Comparison of ENCODE assay signal across 34 cellular contexts in the genomic region with DNA sequence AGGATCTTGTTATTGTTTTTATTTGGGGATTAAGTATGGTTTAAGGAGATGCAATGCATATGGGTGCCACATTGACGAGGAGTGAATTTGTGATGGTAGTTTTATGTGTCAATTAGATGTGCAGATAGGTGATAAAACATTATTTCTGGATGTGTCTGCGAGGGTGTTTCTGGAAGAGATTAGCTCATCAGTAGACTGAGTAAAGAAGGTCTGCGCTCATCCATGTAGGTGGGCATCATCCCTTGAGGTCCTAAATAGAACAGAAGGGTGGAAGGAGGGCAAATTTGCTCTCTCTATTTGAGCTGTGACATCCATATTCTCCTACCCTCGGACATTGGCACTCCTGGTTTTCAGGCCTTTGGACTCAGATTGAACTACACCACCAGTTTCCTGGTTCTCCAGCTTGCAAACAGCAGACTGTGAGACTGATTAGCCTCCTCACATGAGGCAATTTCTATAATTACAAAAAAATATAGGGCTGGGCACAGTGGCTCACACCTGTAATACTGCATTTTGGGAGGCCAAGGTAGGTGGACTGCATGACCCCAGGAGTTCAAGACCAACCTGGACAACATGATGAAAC.
"Had no signal": no experiment of that assay in that cellular context is flagged by ENCODE, and none has a peak within 500 bp of the region (broad histone marks: within the 10 kb centered on the region; RNA-seq: fewer than 3 reads in every experiment).

No MANE protein-coding gene starts in this region.

- H3K27ac ChIP-seq: adrenal gland, ascending aorta, body of pancreas, brain microvascular endothelial cell, breast epithelium, cardiac muscle cell had no signal

- H3K4me1 ChIP-seq: breast epithelium had no signal

- DNase-seq: activated effector memory CD4-positive, alpha-beta T cell treated with anti-CD3 and anti-CD28 coated beads, Interleukin-2, amount 50 U/mL, for 16 hours; activated effector memory CD4-positive, alpha-beta T cell treated with Interleukin-2 at 50 U/mL for 16 hours; activated gamma-delta T cell; activated gamma-delta T cell treated with Interleukin-2 at 50 U/mL for 16 hours; activated naive CD4-positive, alpha-beta T cell; activated naive CD4-positive, alpha-beta T cell treated with anti-CD3 and anti-CD28 coated beads for 36 hours; activated naive CD4-positive, alpha-beta T cell treated with anti-CD3 and anti-CD28 coated beads, Interleukin-2, amount 10 ng/mL, durations not matched to agents 7 days and 5 days; activated naive CD4-positive, alpha-beta T cell treated with anti-CD3 and anti-CD28 coated beads, Interleukin-2, amount 50 U/mL, for 16 hours; activated naive CD4-positive, alpha-beta T cell treated with Interleukin-2 at 50 U/mL for 16 hours; activated naive CD8-positive, alpha-beta T cell treated with anti-CD3 and anti-CD28 coated beads for 36 hours; activated naive CD8-positive, alpha-beta T cell treated with anti-CD3 and anti-CD28 coated beads, Interleukin-2, amount 10 ng/mL, durations not matched to agents 7 days and 5 days; activated naive CD8-positive, alpha-beta T cell treated with anti-CD3 and anti-CD28 coated beads, Interleukin-2, amount 50 U/mL, for 24 hours; activated T-cell treated with anti-CD3 and anti-CD28 coated beads for 4 hours; activated T-cell treated with anti-CD3 and anti-CD28 coated beads, Interleukin-2, amount 50 U/mL, for 1 hour; activated T-cell treated with anti-CD3 and anti-CD28 coated beads, Interleukin-2, amount 50 U/mL, for 24 hours; activated T-cell treated with anti-CD3 and anti-CD28 coated beads, Interleukin-2, amount 50 U/mL, for 4 hours; activated T-cell treated with anti-CD3 and anti-CD28 coated beads, Interleukin-2, amount 50 U/mL, for 48 hours; activated T-cell treated with anti-CD3 and anti-CD28 coated beads, Interleukin-2, amount 50 U/mL, for 72 hours; adrenal gland; amniotic stem cell; amygdala; anterior cingulate cortex; aorta; body of pancreas; brain microvascular endothelial cell; central memory CD4-positive, alpha-beta T cell; cerebellar nuclear complex had no signal

- FAIRE-seq: astrocyte, bronchial epithelial cell had no signal

- H3K9me3 ChIP-seq: adrenal gland, ascending aorta, body of pancreas, breast epithelium had no signal

- ATAC-seq: activated naive CD4-positive, alpha-beta T cell treated with anti-CD3 and anti-CD28 coated beads, Interleukin-2, amount 50 U/mL, for 72 hours; activated naive CD8-positive, alpha-beta T cell treated with anti-CD3 and anti-CD28 coated beads, Interleukin-2, amount 50 U/mL, for 24 hours; activated T-cell treated with anti-CD3 and anti-CD28 coated beads, Interleukin-2, amount 50 U/mL, for 4 hours; activated T-cell treated with anti-CD3 and anti-CD28 coated beads, Interleukin-2, amount 50 U/mL, for 72 hours; activated T-helper 17 cell treated with anti-CD3 and anti-CD28 coated beads, Interleukin-2, amount 50 U/mL, for 72 hours; body of pancreas had no signal

- H3K4me3 ChIP-seq: adrenal gland, ascending aorta, body of pancreas, breast epithelium, cardiac muscle cell had no signal

- H3K36me3 ChIP-seq: adrenal gland, ascending aorta, brain microvascular endothelial cell, breast epithelium, cardiac muscle cell had no signal

- H3K27me3 ChIP-seq: adrenal gland, ascending aorta, body of pancreas, brain microvascular endothelial cell, breast epithelium, cardiac muscle cell had no signal
